Comparison of ENCODE assay signal across 17 cellular contexts in the genomic region with DNA sequence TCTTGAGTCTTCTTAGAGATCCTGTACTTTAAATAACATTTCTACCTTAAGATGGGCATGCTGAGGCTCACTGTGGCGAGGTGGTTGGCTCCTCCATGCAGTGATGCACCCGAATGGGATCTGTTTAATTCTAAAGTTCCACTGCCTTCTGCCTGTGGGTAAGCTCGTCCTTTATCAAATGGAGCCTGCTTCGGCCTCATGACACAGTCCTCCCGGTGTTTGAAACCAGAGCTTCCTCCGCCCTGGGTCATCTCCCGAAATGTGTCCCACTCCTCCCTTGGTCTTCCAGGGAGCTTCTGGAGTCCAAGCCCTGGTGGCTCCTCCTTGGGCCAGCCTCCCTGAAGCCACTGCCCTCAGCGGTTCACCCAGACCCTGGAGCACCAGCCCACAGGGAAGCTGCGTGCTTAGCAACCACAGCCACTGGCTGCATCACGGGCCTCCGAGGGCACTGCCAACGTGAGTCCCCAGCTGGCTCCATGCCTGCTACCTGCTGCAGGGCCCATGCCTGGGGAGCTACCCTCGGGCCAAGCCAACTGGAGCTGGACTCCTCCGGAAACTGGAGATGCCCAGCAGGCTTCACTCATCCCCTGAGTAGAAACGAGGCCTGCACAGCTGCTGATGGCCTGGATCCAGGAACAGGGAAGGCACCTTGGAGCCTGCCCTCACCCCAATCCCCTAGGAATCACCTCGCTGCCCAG. TPM values are rescaled to one million over a fixed set of nuclear protein-coding genes. Genes with fewer than 3 reads are reported as not detected.
A peak's percentile ranks its signal among the peaks of the same experiment; 100 is the strongest.
DNase-seq lines count a peak whose midpoint lies in the region; ATAC-seq lines count a peak whose summit lies in the region.
"Had no signal": no experiment of that assay in that cellular context is flagged by ENCODE, and none has a peak within 500 bp of the region (broad histone marks: within the 10 kb centered on the region; RNA-seq: fewer than 3 reads in every experiment).

No MANE protein-coding gene starts in this region.

- no peak overlapping the region for H3K27ac Mint-ChIP-seq in activated T-cell treated with anti-CD3 and anti-CD28 coated beads, Interleukin-2, amount 50 U/mL, for 24 hours
- H3K27ac Mint-ChIP-seq: HFFc6 had no signal

- ATAC-seq in esophagus mucosa, result peak; percentile 3
- ATAC-seq in GM21825 (IDR thresholded peaks at IDR 0.05; ENCODE audit: unreplicated experiment), result no peak

- no peaks in the 10 kb centered on the region for H3K9me3 Mint-ChIP-seq in activated T-cell treated with anti-CD3 and anti-CD28 coated beads, Interleukin-2, amount 50 U/mL, for 24 hours
- H3K9me3 Mint-ChIP-seq: HFFc6 had no signal

- no peaks in the 10 kb centered on the region for H3K36me3 Mint-ChIP-seq in activated T-cell treated with anti-CD3 and anti-CD28 coated beads, Interleukin-2, amount 50 U/mL, for 24 hours (ENCODE audit: low read depth)

- DNase-seq in activated T-cell treated with anti-CD3 and anti-CD28 coated beads, Interleukin-2, amount 50 U/mL, for 24 hours, result peak; percentile 8
- no peak for DNase-seq in activated T-cell treated with anti-CD3 and anti-CD28 coated beads, Interleukin-2, amount 50 U/mL, for 48 hours
- DNase-seq in RPMI8226 (peak; percentile 55), posterior vena cava (ENCODE audit: low spot score) (peak; percentile 76), activated gamma-delta T cell treated with Interleukin-2 at 50 U/mL for 16 hours (no peak)
- DNase-seq in stimulated activated CD4-positive, alpha-beta T cell treated with anti-CD3 and anti-CD28 coated beads, Interleukin-15, amount 100 ng/mL, for 24 hours, result no peak
- DNase-seq: EL, HFFc6, KG1, NCI-H1092 treated with DMSO at 0.1 percent for 48 hours, NCI-H226, NCI-H526 had no signal

- no peak overlapping the region for H3K4me3 Mint-ChIP-seq in activated T-cell treated with anti-CD3 and anti-CD28 coated beads, Interleukin-2, amount 50 U/mL, for 24 hours
- H3K4me3 Mint-ChIP-seq: HFFc6 had no signal

- H3K4me1 Mint-ChIP-seq in activated T-cell treated with anti-CD3 and anti-CD28 coated beads, Interleukin-2, amount 50 U/mL, for 24 hours (ENCODE audit: low read depth), result peaks cover 9% of the 10 kb centered on the region

- H3K27me3 Mint-ChIP-seq in activated T-cell treated with anti-CD3 and anti-CD28 coated beads, Interleukin-2, amount 50 U/mL, for 24 hours, result peaks cover 59% of the 10 kb centered on the region

- intact Hi-C loops in posterior vena cava (cut with DNase I), result no loop called here

RNA-seq across cellular contexts. Expression of a gene that starts 3.3 kb away (rescaled TPM):
- total RNA-seq in esophagus mucosa (4,298 TPM), posterior vena cava (not detected)
- total RNA-seq: H4, HFFc6, MCF 10A, SJSA1 had no signal

Comparison
In these comparisons a context has a peak if more than half of its experiments do, and no peak if none do; other contexts are left out.
1. DNase-seq: peak in activated T-cell treated with anti-CD3 and anti-CD28 coated beads, Interleukin-2, amount 50 U/mL, for 24 hours (single experiment), RPMI8226 (single experiment) and posterior vena cava (single experiment); none in activated T-cell treated with anti-CD3 and anti-CD28 coated beads, Interleukin-2, amount 50 U/mL, for 48 hours (0 of 2), activated gamma-delta T cell treated with Interleukin-2 at 50 U/mL for 16 hours (single experiment) and stimulated activated CD4-positive, alpha-beta T cell treated with anti-CD3 and anti-CD28 coated beads, Interleukin-15, amount 100 ng/mL, for 24 hours (single experiment).
2. RNA of a gene that starts 3.3 kb away (total RNA-seq): 4,298 TPM in esophagus mucosa (single experiment); not detected in posterior vena cava; every median in the first group is over 1,000 times any median in the second.